In the genomic region with DNA sequence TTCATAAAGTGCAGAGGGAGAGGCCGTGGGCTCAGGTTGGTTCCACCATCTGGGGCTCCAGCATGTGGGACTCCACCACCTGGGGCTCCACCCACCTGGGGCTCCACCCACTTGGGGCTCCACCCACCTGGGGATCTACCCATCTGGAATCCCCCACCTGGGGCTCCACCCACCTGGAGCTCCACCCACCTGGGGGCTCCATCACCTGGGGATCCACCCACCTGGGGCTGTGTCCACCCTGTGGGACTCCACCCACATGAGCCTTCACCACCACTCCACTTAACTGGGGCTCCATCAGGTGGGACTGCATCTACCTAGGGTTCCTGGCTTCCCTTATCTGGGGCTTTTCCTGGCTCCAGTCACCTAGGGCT, we compare ENCODE assay signal across 1 cellular context.
TF ChIP-seq lines count a peak whose summit lies in the region.

No MANE protein-coding gene starts in this region.

TF ChIP-seq in K562, 482 proteins besides CTCF, POLR2A, EP300 and RAD21 (continued from another document):
- TF ChIP-seq, protein P1, sequence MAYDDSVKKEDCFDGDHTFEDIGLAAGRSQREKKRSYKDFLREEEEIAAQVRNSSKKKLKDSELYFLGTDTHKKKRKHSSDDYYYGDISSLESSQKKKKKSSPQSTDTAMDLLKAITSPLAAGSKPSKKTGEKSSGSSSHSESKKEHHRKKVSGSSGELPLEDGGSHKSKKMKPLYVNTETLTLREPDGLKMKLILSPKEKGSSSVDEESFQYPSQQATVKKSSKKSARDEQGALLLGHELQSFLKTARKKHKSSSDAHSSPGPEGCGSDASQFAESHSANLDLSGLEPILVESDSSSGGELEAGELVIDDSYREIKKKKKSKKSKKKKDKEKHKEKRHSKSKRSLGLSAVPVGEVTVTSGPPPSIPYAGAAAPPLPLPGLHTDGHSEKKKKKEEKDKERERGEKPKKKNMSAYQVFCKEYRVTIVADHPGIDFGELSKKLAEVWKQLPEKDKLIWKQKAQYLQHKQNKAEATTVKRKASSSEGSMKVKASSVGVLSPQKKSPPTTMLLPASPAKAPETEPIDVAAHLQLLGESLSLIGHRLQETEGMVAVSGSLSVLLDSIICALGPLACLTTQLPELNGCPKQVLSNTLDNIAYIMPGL (CRISPR knock-in tag; IDR thresholded peaks at IDR 0.05), result no peak
- TF ChIP-seq ZNF589 (CRISPR knock-in tag; IDR thresholded peaks at IDR 0.05; ENCODE audit: low read depth) (no peak), ZSCAN29 (IDR thresholded peaks at IDR 0.05) (no peak)
TF ChIP-seq in K562: peak in this region for 0.
